Comparison of ENCODE assay signal across 1 cellular context in genomic region chr2:169069341-169069740, GRCh38.
TF ChIP-seq lines count a peak whose summit lies in the region.

Gene DHRS9 (plus strand): TSS chr2:169069563. CDS start chr2:169081582, 12,019 bp downstream.

TF ChIP-seq in HEK293, 187 proteins besides CTCF, POLR2A, EP300 and RAD21 (continued from another document):
- no peak for TF ChIP-seq ZNF280C (tag by site-specific recombination; IDR thresholded peaks at IDR 0.05)
- TF ChIP-seq ZNF416 (tag by site-specific recombination; IDR thresholded peaks at IDR 0.05), result no peak
- TF ChIP-seq ZNF211 (tag by site-specific recombination; IDR thresholded peaks at IDR 0.05; ENCODE audit: low read depth), result no peak
- no peak for TF ChIP-seq ZNF677 (tag by site-specific recombination; IDR thresholded peaks at IDR 0.05)
- peak; percentile 55 for TF ChIP-seq ZNF629 (tag by site-specific recombination; IDR thresholded peaks at IDR 0.05)
TF ChIP-seq in HEK293: peak in this region for 7.
